ENCODE assay signal across 25 cellular contexts in the genomic region with DNA sequence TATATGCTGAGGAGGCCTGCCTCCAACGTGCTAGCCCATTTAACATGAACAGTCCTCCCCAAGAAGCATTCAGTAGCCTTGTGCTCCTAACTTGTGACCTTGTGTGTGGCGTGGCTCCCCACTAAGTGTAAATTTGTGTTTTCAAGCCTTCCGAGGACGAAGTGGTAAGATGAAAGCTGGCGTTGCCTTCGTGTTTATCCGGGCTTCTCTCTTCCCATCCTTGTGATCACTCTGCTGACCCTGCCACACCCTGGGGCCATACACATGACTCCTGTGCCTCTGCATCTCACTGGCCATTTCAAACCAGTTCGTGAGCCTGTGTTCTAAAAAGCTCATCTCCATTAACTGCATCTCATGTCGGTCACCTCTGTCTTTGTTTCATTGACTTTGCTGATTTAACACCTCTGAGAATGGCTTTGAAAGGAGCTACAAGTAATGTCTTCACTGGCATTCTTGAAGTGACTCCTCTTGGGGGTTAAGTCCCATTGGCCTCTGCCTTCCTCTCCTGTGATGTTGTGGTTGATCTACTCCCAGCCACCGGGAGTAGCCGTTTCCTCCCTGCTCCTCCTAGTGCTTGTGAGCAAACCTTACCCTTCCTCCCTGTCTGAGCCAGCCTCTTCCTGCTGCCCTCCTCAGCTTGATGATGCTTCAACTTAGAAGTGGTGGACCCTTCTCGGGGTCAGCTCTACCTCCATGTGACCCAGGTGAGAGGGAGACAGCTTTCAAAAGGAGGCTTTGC. TPM values are rescaled to one million over a fixed set of nuclear protein-coding genes. Genes with fewer than 3 reads are reported as not detected.
DNase-seq lines count a peak whose midpoint lies in the region; ATAC-seq and TF ChIP-seq lines count a peak whose summit lies in the region.
"Had no signal": no experiment of that assay in that cellular context is flagged by ENCODE, and none has a peak within 500 bp of the region (broad histone marks: within the 10 kb centered on the region; RNA-seq: fewer than 3 reads in every experiment).

No MANE protein-coding gene starts in this region.

- no peaks in the 10 kb centered on the region for H3K27me3 ChIP-seq in endodermal cell (ENCODE audit: control insufficient read depth, insufficient read depth, low read length, poor library complexity, severe bottlenecking)
- H3K27me3 ChIP-seq: brain microvascular endothelial cell, colonic mucosa, testis had no signal

- no peaks in the 10 kb centered on the region for H3K27me3 Mint-ChIP-seq in endodermal cell (ENCODE audit: insufficient read depth)
- no peaks in the 10 kb centered on the region for H3K27me3 Mint-ChIP-seq in stimulated activated naive B cell treated with anti-CD40 and anti-IgM and Interleukin-4, amounts not matched to agents 10 μg/mL and 1 μg/mL and 100 μg/mL, for 72 hours
- no peaks in the 10 kb centered on the region for H3K27me3 Mint-ChIP-seq in stimulated activated memory B cell treated with anti-CD40 and anti-IgM and Interleukin-4, amounts not matched to agents 10 μg/mL and 1 μg/mL and 100 μg/mL, for 72 hours
- H3K27me3 Mint-ChIP-seq: activated B cell treated with CpG ODN at 0.5 μM for 24 hours; naive thymus-derived CD8-positive, alpha-beta T cell had no signal

- H3K36me3 ChIP-seq in endodermal cell (ENCODE audit: control insufficient read depth, insufficient read depth, low read length) = peaks cover 33% of the 10 kb centered on the region

- DNase-seq in GDM1 (lab: John Stamatoyannopoulos, UW) (peak; percentile 70), MV-4-11 (lab: John Stamatoyannopoulos, UW) (peak; percentile 51), endodermal cell (peak; percentile 68)
- no peak for DNase-seq in stimulated activated naive B cell treated with anti-CD40 and anti-IgM and Interleukin-4, amounts not matched to agents 10 μg/mL and 1 μg/mL and 100 μg/mL, for 72 hours
- no peak for DNase-seq in central memory CD4-positive, alpha-beta T cell
- DNase-seq in activated effector memory CD4-positive, alpha-beta T cell treated with Interleukin-2 at 50 U/mL for 16 hours = no peak
- DNase-seq: activated B cell treated with CpG ODN at 0.5 μM for 24 hours; activated CD4-positive, alpha-beta T cell treated with anti-CD3 and anti-CD28 coated beads, Interleukin-2, amount 50 U/mL, for 4 hours; activated effector memory CD4-positive, alpha-beta T cell treated with anti-CD3 and anti-CD28 coated beads, Interleukin-2, amount 50 U/mL, for 16 hours; brain microvascular endothelial cell; CD8-positive, alpha-beta T cell; DMS 273 treated with DMSO at 0.1 percent for 48 hours; GM23248; midbrain; naive thymus-derived CD8-positive, alpha-beta T cell; NCI-H1092; NCI-H187; NCI-H526 treated with DMSO at 0.1 percent for 48 hours; stimulated activated CD4-positive, alpha-beta T cell treated with anti-CD3 and anti-CD28 coated beads, Interleukin-2, amount 100 ng/mL, for 48 hours; testis had no signal

- no peak overlapping the region for H3K4me3 ChIP-seq in endodermal cell (ENCODE audit: low read length)
- H3K4me3 ChIP-seq: colonic mucosa, GM23248, SK-N-MC, testis had no signal

- H3K27ac ChIP-seq in endodermal cell (ENCODE audit: low read depth, low read length) = no peak overlapping the region
- H3K27ac ChIP-seq: brain microvascular endothelial cell, colonic mucosa, GM23248, KMS-11, SK-N-MC had no signal

- H3K9me3 Mint-ChIP-seq in endodermal cell = no peaks in the 10 kb centered on the region
- no peaks in the 10 kb centered on the region for H3K9me3 Mint-ChIP-seq in stimulated activated naive B cell treated with anti-CD40 and anti-IgM and Interleukin-4, amounts not matched to agents 10 μg/mL and 1 μg/mL and 100 μg/mL, for 72 hours
- no peaks in the 10 kb centered on the region for H3K9me3 Mint-ChIP-seq in stimulated activated memory B cell treated with anti-CD40 and anti-IgM and Interleukin-4, amounts not matched to agents 10 μg/mL and 1 μg/mL and 100 μg/mL, for 72 hours
- H3K9me3 Mint-ChIP-seq: activated B cell treated with CpG ODN at 0.5 μM for 24 hours; CD8-positive, alpha-beta T cell; naive thymus-derived CD8-positive, alpha-beta T cell; stimulated activated effector memory CD8-positive, alpha-beta T cell treated with anti-CD3 and anti-CD28 coated beads, Interleukin-12 subunit alpha, Interleukin-12 subunit beta, amount 100 ng/mL, for 72 hours had no signal

- no peaks in the 10 kb centered on the region for H3K4me1 ChIP-seq in endodermal cell (ENCODE audit: control insufficient read depth, insufficient read depth, low read length)
- H3K4me1 ChIP-seq: colonic mucosa had no signal

- H3K4me3 Mint-ChIP-seq in endodermal cell = no peak overlapping the region
- peak overlapping the region in 1 of 2 donors; percentile 12 for H3K4me3 Mint-ChIP-seq in stimulated activated naive B cell treated with anti-CD40 and anti-IgM and Interleukin-4, amounts not matched to agents 10 μg/mL and 1 μg/mL and 100 μg/mL, for 72 hours
- no peak overlapping the region for H3K4me3 Mint-ChIP-seq in stimulated activated memory B cell treated with anti-CD40 and anti-IgM and Interleukin-4, amounts not matched to agents 10 μg/mL and 1 μg/mL and 100 μg/mL, for 72 hours
- H3K4me3 Mint-ChIP-seq: activated B cell treated with CpG ODN at 0.5 μM for 24 hours; CD8-positive, alpha-beta T cell; naive thymus-derived CD8-positive, alpha-beta T cell; stimulated activated effector memory CD8-positive, alpha-beta T cell treated with anti-CD3 and anti-CD28 coated beads, Interleukin-12 subunit alpha, Interleukin-12 subunit beta, amount 100 ng/mL, for 72 hours had no signal

- H3K36me3 Mint-ChIP-seq in endodermal cell (ENCODE audit: low read depth) = peaks cover 39% of the 10 kb centered on the region
- H3K36me3 Mint-ChIP-seq in stimulated activated naive B cell treated with anti-CD40 and anti-IgM and Interleukin-4, amounts not matched to agents 10 μg/mL and 1 μg/mL and 100 μg/mL, for 72 hours = peaks cover 66 to 89% of the 10 kb centered on the region in 2 donors
- H3K36me3 Mint-ChIP-seq in stimulated activated memory B cell treated with anti-CD40 and anti-IgM and Interleukin-4, amounts not matched to agents 10 μg/mL and 1 μg/mL and 100 μg/mL, for 72 hours = peaks cover 76% of the 10 kb centered on the region

- ATAC-seq in stimulated activated naive B cell treated with anti-CD40 and anti-IgM and Interleukin-4, amounts not matched to agents 10 μg/mL and 1 μg/mL and 100 μg/mL, for 72 hours (replicated peaks) = no peak
- ATAC-seq in stimulated activated memory B cell treated with anti-CD40 and anti-IgM and Interleukin-4, amounts not matched to agents 10 μg/mL and 1 μg/mL and 100 μg/mL, for 72 hours = no peak
- ATAC-seq: CD8-positive, alpha-beta T cell; naive thymus-derived CD8-positive, alpha-beta T cell; stimulated activated effector memory CD8-positive, alpha-beta T cell treated with anti-CD3 and anti-CD28 coated beads, Interleukin-12 subunit alpha, Interleukin-12 subunit beta, amount 100 ng/mL, for 72 hours had no signal

- peaks cover 23% of the 10 kb centered on the region for H3K4me1 Mint-ChIP-seq in endodermal cell
- peaks cover 45 to 46% of the 10 kb centered on the region in 2 donors for H3K4me1 Mint-ChIP-seq in stimulated activated naive B cell treated with anti-CD40 and anti-IgM and Interleukin-4, amounts not matched to agents 10 μg/mL and 1 μg/mL and 100 μg/mL, for 72 hours
- H3K4me1 Mint-ChIP-seq in stimulated activated memory B cell treated with anti-CD40 and anti-IgM and Interleukin-4, amounts not matched to agents 10 μg/mL and 1 μg/mL and 100 μg/mL, for 72 hours = peaks cover 46% of the 10 kb centered on the region

- no peak overlapping the region for H3K9ac ChIP-seq in endodermal cell (ENCODE audit: extremely low read depth, low read length, poor library complexity, severe bottlenecking)
- H3K9ac ChIP-seq: GM23248, KMS-11 had no signal

- H3K27ac Mint-ChIP-seq in endodermal cell = peak overlapping the region; percentile 36
- peak overlapping the region; percentile 25 for H3K27ac Mint-ChIP-seq in stimulated activated naive B cell treated with anti-CD40 and anti-IgM and Interleukin-4, amounts not matched to agents 10 μg/mL and 1 μg/mL and 100 μg/mL, for 72 hours
- H3K27ac Mint-ChIP-seq in stimulated activated memory B cell treated with anti-CD40 and anti-IgM and Interleukin-4, amounts not matched to agents 10 μg/mL and 1 μg/mL and 100 μg/mL, for 72 hours = no peak overlapping the region
- H3K27ac Mint-ChIP-seq: activated B cell treated with CpG ODN at 0.5 μM for 24 hours; CD8-positive, alpha-beta T cell; stimulated activated effector memory CD8-positive, alpha-beta T cell treated with anti-CD3 and anti-CD28 coated beads, Interleukin-12 subunit alpha, Interleukin-12 subunit beta, amount 100 ng/mL, for 72 hours had no signal

- no peaks in the 10 kb centered on the region for H3K9me3 ChIP-seq in endodermal cell (ENCODE audit: control insufficient read depth, low read length)
- H3K9me3 ChIP-seq: colonic mucosa, testis had no signal

- WGBS in endodermal cell (ENCODE audit: insufficient coverage in 1 of 2, insufficient read length in 1 of 2), 2 experiments = 83 to 87% methylated on average over 10 to 12 of the region's 12 CpGs

- TF ChIP-seq CTCF in endodermal cell (conservative IDR thresholded peaks at IDR 0.05) = no peak

RNA-seq across cellular contexts. Expression of gene NAGLU, which starts 27.4 kb away (rescaled TPM):
- 10 to 100 TPM; 29.1 to 31.5 TPM for total RNA-seq in endodermal cell
- polyA plus RNA-seq in endodermal cell (2013, experiment 1 of 2) = 15.7 TPM
- polyA plus RNA-seq in endodermal cell (2013, experiment 2 of 2) = 13.6 TPM

RNA-seq across cellular contexts. Expression of gene HSD17B1, which starts 44.1 kb away (rescaled TPM):
- total RNA-seq in endodermal cell = 1 to 10 TPM; 2.4 to 2.8 TPM
- 2.1 TPM for polyA plus RNA-seq in endodermal cell (2013, experiment 1 of 2)
- 1.2 TPM for polyA plus RNA-seq in endodermal cell (2013, experiment 2 of 2)

RNA-seq across cellular contexts. Expression of gene ATP6V0A1, which starts 49.9 kb away (rescaled TPM):
- total RNA-seq in endodermal cell = 10 to 100 TPM; 45.2 to 53.1 TPM
- 47.2 TPM for polyA plus RNA-seq in endodermal cell (2013, experiment 1 of 2)
- 34.8 TPM for polyA plus RNA-seq in endodermal cell (2013, experiment 2 of 2)

RNA-seq across cellular contexts. Expression of gene COASY, which starts 53.4 kb away (rescaled TPM):
- 10 to 100 TPM; 97.7 to 99.4 TPM for total RNA-seq in endodermal cell
- 75.8 TPM for polyA plus RNA-seq in endodermal cell (2013, experiment 1 of 2)
- polyA plus RNA-seq in endodermal cell (2013, experiment 2 of 2) = 59.8 TPM

RNA-seq across cellular contexts. Expression of gene MLX, which starts 58.3 kb away (rescaled TPM):
- total RNA-seq in endodermal cell = 10 to 100 TPM; 37.1 to 38.5 TPM
- polyA plus RNA-seq in endodermal cell (2013, experiment 1 of 2) = 38.7 TPM
- 34.2 TPM for polyA plus RNA-seq in endodermal cell (2013, experiment 2 of 2)

Comparison
In these comparisons a context has a peak if more than half of its experiments do, and no peak if none do; other contexts are left out.
1. DNase-seq: peak in GDM1 (single experiment), MV-4-11 (single experiment) and endodermal cell (single experiment); none in stimulated activated naive B cell treated with anti-CD40 and anti-IgM and Interleukin-4, amounts not matched to agents 10 μg/mL and 1 μg/mL and 100 μg/mL, for 72 hours (single experiment), central memory CD4-positive, alpha-beta T cell (single experiment) and activated effector memory CD4-positive, alpha-beta T cell treated with Interleukin-2 at 50 U/mL for 16 hours (single experiment).